Comparison of ENCODE assay signal across 8 cellular contexts in genomic region chr7:139340808-139341057, GRCh38. TPM values are rescaled to one million over a fixed set of nuclear protein-coding genes. Genes with fewer than 3 reads are reported as not detected.
DNase-seq lines count a peak whose midpoint lies in the region; ATAC-seq, FAIRE-seq and TF ChIP-seq lines count a peak whose summit lies in the region.

No MANE protein-coding gene starts in this region.

- BruUV-seq in HepG2 (replicated peaks; lab: Mats Ljungman, UMichigan) = no TSS peak

- H2AFZ ChIP-seq in HepG2 (ENCODE audit: low read length) = no peak overlapping the region

- TF ChIP-seq EP300 in HepG2 (IDR thresholded peaks at IDR 0.05; ENCODE audit: low read depth in 2 of 2, low read length in 2 of 2) (no peak), HepG2 (CRISPR knock-in tag; IDR thresholded peaks at IDR 0.05; ENCODE audit: borderline replicate concordance) (no peak), transverse colon (IDR thresholded peaks at IDR 0.05; ENCODE audit: low read depth) (no peak)

- H3K4me3 ChIP-seq in ascending aorta (peak overlapping the region; percentile 77 to 87), HepG2 (replicated peaks in 1 of 3; ENCODE audit: insufficient read depth in 1 of 3, low read depth in 2 of 3, low read length in 3 of 3) (peak overlapping the region; percentile 83 to 97 (median 92)), transverse colon (peak overlapping the region; percentile 73 to 90 (median 80))

- TF ChIP-seq RAD21 in HepG2 (CRISPR knock-in tag; IDR thresholded peaks at IDR 0.05) = no peak

- CTCF ChIA-PET in HepG2 (lab: Yijun Ruan, JAX; ENCODE audit: low intra/inter-chr PET ratio, low total read pairs) = no interaction called here

- POLR2A ChIA-PET in HepG2 (lab: Yijun Ruan, JAX) = interaction anchor here (1.1 to 1.6 kb wide), 2 partner anchors 19 to 109 kb away, joined by 9 to 30 read pairs; partner anchors contain the start of genes LUC7L2 and UBN2

- DNase-seq in AG20443 (ENCODE audit: low spot score) (peak; percentile 42), ascending aorta (ENCODE audit: low spot score in 2 of 2) (no peak), HepG2 (ENCODE audit: low spot score) (no peak), transverse colon (no peak), EL (no peak), SW480 (ENCODE audit: low spot score) (no peak)
- DNase-seq in NK-92 treated with Interleukin-12 subunit alpha and Interleukin-12 subunit beta, amount 100 ng/mL, for 24 hours (lab: John Stamatoyannopoulos, UW) = no peak

- H3K9ac ChIP-seq in HepG2 (ENCODE audit: insufficient read depth, low read depth, low read length) = peak overlapping the region; percentile 100

- H3K79me2 ChIP-seq in HepG2 (ENCODE audit: insufficient read depth, low read length) = peaks cover 12% of the 10 kb centered on the region

- peaks cover 0 to 6% of the 10 kb centered on the region in 2 donors for H3K4me1 ChIP-seq in ascending aorta
- H3K4me1 ChIP-seq in HepG2 (ENCODE audit: insufficient read depth, low read length) = peaks cover 26% of the 10 kb centered on the region
- peaks cover 6 to 12% (median 6%) of the 10 kb centered on the region in 4 donors for H3K4me1 ChIP-seq in transverse colon

- H3K27ac ChIP-seq in ascending aorta (peak overlapping the region; percentile 99 to 100), HepG2 (ENCODE audit: extremely low read length, insufficient read depth, low read length) (peak overlapping the region; percentile 100), transverse colon (peak overlapping the region; percentile 98 to 100 (median 99))

- H3K36me3 ChIP-seq in ascending aorta (peaks cover 0 to 3% of the 10 kb centered on the region in 2 donors), HepG2 (replicated peaks in 1 of 2; ENCODE audit: control insufficient read depth in 1 of 2, insufficient read depth in 2 of 2, low read length in 2 of 2) (peaks cover 2 to 3% of the 10 kb centered on the region in 2 experiments; a peak in 2 of 5 replicates), transverse colon (peaks cover 0 to 5% (median 0%) of the 10 kb centered on the region in 4 donors)

- TF ChIP-seq CTCF in ascending aorta (IDR thresholded peaks at IDR 0.05) (no peak), HepG2 (CRISPR knock-in tag; IDR thresholded peaks at IDR 0.05) (no peak), transverse colon (IDR thresholded peaks at IDR 0.05) (no peak)

- H3K9me3 ChIP-seq in ascending aorta = peaks cover 0 to 5% of the 10 kb centered on the region in 2 donors
- no peaks in the 10 kb centered on the region for H3K9me3 ChIP-seq in HepG2 (ENCODE audit: low read length)
- H3K9me3 ChIP-seq in transverse colon = no peaks in the 10 kb centered on the region

- intact Hi-C loops in ascending aorta (cut with DNase I) (loop anchor here (1.0 to 5.0 kb wide), 6 partner anchors 19 to 837 kb away; partner anchors contain the start of genes KDM7A, LUC7L2 and UBN2), HepG2 (cut with micrococcal nuclease; ENCODE audit: unreplicated experiment) (loop anchor here (1.0 to 10.0 kb wide), 3 partner anchors 19 to 236 kb away; partner anchors contain the start of genes LUC7L2 and ZC3HAV1), transverse colon (cut with DNase I; ENCODE audit: low total_unique reads) (no loop called here)

- H3K27me3 ChIP-seq in ascending aorta (no peaks in the 10 kb centered on the region), HepG2 (ENCODE audit: control insufficient read depth in 1 of 2, insufficient read depth in 2 of 2, low read length in 2 of 2) (no peaks in the 10 kb centered on the region; a peak in 1 of 5 replicates), transverse colon (no peaks in the 10 kb centered on the region)

- no peak for FAIRE-seq in HepG2 (lab: Jason Lieb, UNC)

- no peaks in the 10 kb centered on the region for H4K20me1 ChIP-seq in HepG2 (ENCODE audit: insufficient read depth, low read length)

- TF ChIP-seq POLR2A in HepG2 (IDR thresholded peaks at IDR 0.05; ENCODE audit: insufficient read depth in 1 of 2, low read depth in 2 of 2, low read length in 2 of 2) (peak in 1 of 2 experiments; percentile 9; a peak in 2 of 4 replicates), transverse colon (IDR thresholded peaks at IDR 0.05) (no peak)

- in situ Hi-C loops in HepG2 (cut with HindIII; ENCODE audit: extremely low pct_ligation_motif_present, low pct_unique_long_range_greater_than_20kb) (no loop called here), transverse colon (cut with MboI; ENCODE audit: low pct_ligation_motif_present in 1 of 4, low pct_unique_long_range_greater_than_20kb in 1 of 4, low sequenced_read_pairs in 3 of 4) (no loop called here)

- peak; percentile 9 for ATAC-seq in HG02938 (IDR thresholded peaks at IDR 0.05; ENCODE audit: unreplicated experiment)
- ATAC-seq in HepG2 = no peak

- under 1% methylated on average over 9 of the region's 9 CpGs for WGBS in HepG2 (ENCODE audit: low lambda C conversion rate)
- 0 to 1% methylated on average over 5 to 9 of the region's 9 CpGs for WGBS in transverse colon (ENCODE audit: low coverage in 1 of 2), 2 donors

- peak overlapping the region; percentile 87 for H3K4me2 ChIP-seq in HepG2 (ENCODE audit: low read depth, low read length)

RNA-seq across cellular contexts. Expression of gene FMC1, which starts 0.4 kb away (rescaled TPM):
- total RNA-seq in ascending aorta = not detected
- 50.7 and 59.2 TPM in 2 replicates for total RNA-seq in HepG2 (2016; rRNA removed; fragmentation: Illumina TruSeq; extraction: Trizol)
- 9.0 and 17.2 TPM in 2 replicates for total RNA-seq in HepG2 (2016; cell fraction: cytosol; rRNA removed; fragmentation: Illumina TruSeq; extraction: Trizol; ENCODE audit: low read depth)
- 53.0 and 54.3 TPM in 2 replicates for total RNA-seq in HepG2 (2016; cell fraction: insoluble cytoplasmic fraction; rRNA removed; fragmentation: Illumina TruSeq; extraction: Trizol)
- total RNA-seq in HepG2 (2016; cell fraction: membrane; rRNA removed; fragmentation: Illumina TruSeq; extraction: Trizol) = 10.5 and 14.1 TPM in 2 replicates
- total RNA-seq in HepG2 (2016; cell fraction: nucleus; rRNA removed; fragmentation: Illumina TruSeq; extraction: Trizol) = 17.0 and 26.9 TPM in 2 replicates
- polyA plus RNA-seq in HepG2 (2011; rRNA removed) = 37.3 and 39.2 TPM in 2 replicates
- polyA plus RNA-seq in HepG2 (2011; cell fraction: cytosol; rRNA removed) = 39.8 and 50.1 TPM in 2 replicates
- polyA plus RNA-seq in HepG2 (2011; cell fraction: nucleus; rRNA removed) = 10.2 and 10.4 TPM in 2 replicates
- polyA plus RNA-seq in HepG2 (2012) = 27.8 and 33.2 TPM in 2 replicates
- 6.3 and 9.9 TPM in 2 replicates for polyA plus RNA-seq in HepG2 (2016; cell fraction: cytosol; fragmentation: Illumina TruSeq; extraction: Trizol; ENCODE audit: low read depth)
- 35.3 and 35.8 TPM in 2 replicates for polyA plus RNA-seq in HepG2 (2016; cell fraction: insoluble cytoplasmic fraction; fragmentation: Illumina TruSeq; extraction: Trizol; ENCODE audit: low read depth)
- 7.3 and 7.8 TPM in 2 replicates for polyA plus RNA-seq in HepG2 (2016; cell fraction: membrane; fragmentation: Illumina TruSeq; extraction: Trizol; ENCODE audit: low read depth)
- polyA plus RNA-seq in HepG2 (2016; cell fraction: nucleus; fragmentation: Illumina TruSeq; extraction: Trizol; ENCODE audit: insufficient read depth, low read depth) = 19.2 and 21.0 TPM in 2 replicates
- polyA minus RNA-seq in HepG2 (2011; rRNA and poly(A)+ RNA removed; ENCODE audit: low replicate concordance) = 14.9 and 26.4 TPM in 2 replicates
- 3.2 and 3.4 TPM in 2 replicates for polyA minus RNA-seq in HepG2 (2011; cell fraction: cytosol; rRNA and poly(A)+ RNA removed)
- polyA minus RNA-seq in HepG2 (2011; cell fraction: nucleus; rRNA and poly(A)+ RNA removed) = 4.1 TPM in 2 replicates
- total RNA-seq in transverse colon = 10 to 100 TPM in 1 of 4 donors, 1 to 10 TPM in 1, not detected in 2; 7.3 to 21.6 TPM

RNA-seq across cellular contexts. Expression of gene LUC7L2, which starts 19.0 kb away (rescaled TPM):
- total RNA-seq in ascending aorta (41.0 TPM), HepG2 (2016; rRNA removed; fragmentation: Illumina TruSeq; extraction: Trizol) (50.7 and 59.5 TPM in 2 replicates), transverse colon (100 to 1,000 TPM in 1 of 4 donors, 10 to 100 TPM in 3; 57.3 to 111 (median 76.9) TPM)
- total RNA-seq in HepG2 (2016; cell fraction: cytosol; rRNA removed; fragmentation: Illumina TruSeq; extraction: Trizol; ENCODE audit: low read depth) = 9.4 and 13.3 TPM in 2 replicates
- total RNA-seq in HepG2 (2016; cell fraction: insoluble cytoplasmic fraction; rRNA removed; fragmentation: Illumina TruSeq; extraction: Trizol) = 50.6 and 54.5 TPM in 2 replicates
- total RNA-seq in HepG2 (2016; cell fraction: membrane; rRNA removed; fragmentation: Illumina TruSeq; extraction: Trizol) = 19.2 and 24.0 TPM in 2 replicates
- 50.0 and 54.9 TPM in 2 replicates for total RNA-seq in HepG2 (2016; cell fraction: nucleus; rRNA removed; fragmentation: Illumina TruSeq; extraction: Trizol)
- polyA plus RNA-seq in HepG2 (2011; rRNA removed) = 15.9 and 17.9 TPM in 2 replicates
- polyA plus RNA-seq in HepG2 (2011; cell fraction: cytosol; rRNA removed) = 9.5 and 11.8 TPM in 2 replicates
- 57.7 and 73.4 TPM in 2 replicates for polyA plus RNA-seq in HepG2 (2011; cell fraction: nucleus; rRNA removed)
- 25.8 and 32.8 TPM in 2 replicates for polyA plus RNA-seq in HepG2 (2012)
- 3.1 and 3.2 TPM in 2 replicates for polyA plus RNA-seq in HepG2 (2016; cell fraction: cytosol; fragmentation: Illumina TruSeq; extraction: Trizol; ENCODE audit: low read depth)
- polyA plus RNA-seq in HepG2 (2016; cell fraction: insoluble cytoplasmic fraction; fragmentation: Illumina TruSeq; extraction: Trizol; ENCODE audit: low read depth) = 56.2 and 61.3 TPM in 2 replicates
- polyA plus RNA-seq in HepG2 (2016; cell fraction: membrane; fragmentation: Illumina TruSeq; extraction: Trizol; ENCODE audit: low read depth) = 9.0 and 10.3 TPM in 2 replicates
- 70.2 and 76.0 TPM in 2 replicates for polyA plus RNA-seq in HepG2 (2016; cell fraction: nucleus; fragmentation: Illumina TruSeq; extraction: Trizol; ENCODE audit: insufficient read depth, low read depth)
- polyA minus RNA-seq in HepG2 (2011; rRNA and poly(A)+ RNA removed; ENCODE audit: low replicate concordance) = 25.3 and 62.6 TPM in 2 replicates
- polyA minus RNA-seq in HepG2 (2011; cell fraction: cytosol; rRNA and poly(A)+ RNA removed) = 11.8 and 15.0 TPM in 2 replicates
- 91.1 and 123 TPM in 2 replicates for polyA minus RNA-seq in HepG2 (2011; cell fraction: nucleus; rRNA and poly(A)+ RNA removed)
